1 cellular context compared by ENCODE assay signal in genomic region chr14:37591941-37592287, GRCh38.
TF ChIP-seq lines count a peak whose summit lies in the region.

No MANE protein-coding gene starts in this region.

TF ChIP-seq in HEK293, 187 proteins besides CTCF, POLR2A, EP300 and RAD21 (continued from another document):
- TF ChIP-seq ZNF184 (tag by site-specific recombination; IDR thresholded peaks at IDR 0.05) (no peak), SP7 (tag by site-specific recombination; IDR thresholded peaks at IDR 0.05) (no peak), ZNF501 (tag by site-specific recombination; IDR thresholded peaks at IDR 0.05) (no peak), ZNF292 (tag by site-specific recombination; IDR thresholded peaks at IDR 0.05; ENCODE audit: borderline replicate concordance, low read depth) (no peak), ZNF549 (tag by site-specific recombination; IDR thresholded peaks at IDR 0.05) (no peak), MZF1 (tag by site-specific recombination; IDR thresholded peaks at IDR 0.05; ENCODE audit: borderline replicate concordance) (no peak), ZNF132 (tag by site-specific recombination; IDR thresholded peaks at IDR 0.05; ENCODE audit: borderline replicate concordance) (no peak)
TF ChIP-seq in HEK293: peak in this region for 3.
